ENCODE assay signal across 3 cellular contexts in the genomic region with DNA sequence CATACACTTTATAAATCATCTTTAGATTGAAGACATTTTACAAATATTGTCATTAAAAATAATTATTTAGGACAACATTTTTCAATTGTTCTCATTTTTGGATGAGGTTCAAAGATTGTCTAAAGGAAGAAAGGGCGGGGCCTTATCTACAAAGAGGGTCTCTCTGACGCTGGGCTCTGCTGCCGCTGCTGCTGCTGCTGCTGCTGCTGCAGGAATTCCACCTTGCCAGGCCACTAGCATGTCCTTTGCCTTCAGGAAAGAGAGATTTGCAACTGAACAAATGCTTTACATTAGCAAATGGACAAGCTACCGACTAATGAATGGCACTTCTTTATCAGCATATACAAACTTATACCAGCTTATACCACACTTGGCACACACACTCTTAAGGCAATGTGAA.
TF ChIP-seq lines count a peak whose summit lies in the region.

No MANE protein-coding gene starts in this region.

TF ChIP-seq in GM23338, 12 proteins besides CTCF, POLR2A, EP300 and RAD21:
- TF ChIP-seq EZH2 (IDR thresholded peaks at IDR 0.05; ENCODE audit: low read depth, unreplicated experiment) (no peak), JUNB (IDR thresholded peaks at IDR 0.05; ENCODE audit: unreplicated experiment) (no peak), POLR2AphosphoS5 (IDR thresholded peaks at IDR 0.05; ENCODE audit: low read depth) (no peak), CREB1 (CRISPR knock-in tag; IDR thresholded peaks at IDR 0.05; ENCODE audit: low read depth) (no peak), EZH2phosphoT487 (IDR thresholded peaks at IDR 0.05; ENCODE audit: unreplicated experiment) (no peak), STAT1 (IDR thresholded peaks at IDR 0.05; ENCODE audit: unreplicated experiment) (no peak)
TF ChIP-seq in GM23338: peak in this region for 0.

TF ChIP-seq in WTC11, 78 proteins besides CTCF, POLR2A, EP300 and RAD21 (continues in another document):
- no peak for TF ChIP-seq TEAD4 (CRISPR knock-in tag; IDR thresholded peaks at IDR 0.05)
- no peak for TF ChIP-seq ARID4B (CRISPR knock-in tag; IDR thresholded peaks at IDR 0.05; ENCODE audit: borderline replicate concordance)
- TF ChIP-seq HMGA2 (CRISPR knock-in tag; IDR thresholded peaks at IDR 0.05): no peak
- no peak for TF ChIP-seq GRHL2 (CRISPR knock-in tag; IDR thresholded peaks at IDR 0.05; ENCODE audit: insufficient replicate concordance, severe bottlenecking)
- no peak for TF ChIP-seq GTF2I (CRISPR knock-in tag; conservative IDR thresholded peaks at IDR 0.05)
- TF ChIP-seq SMAD4 (CRISPR knock-in tag; IDR thresholded peaks at IDR 0.05): no peak
- TF ChIP-seq ZNF281 (CRISPR knock-in tag; IDR thresholded peaks at IDR 0.05): no peak
- TF ChIP-seq, protein P1, sequence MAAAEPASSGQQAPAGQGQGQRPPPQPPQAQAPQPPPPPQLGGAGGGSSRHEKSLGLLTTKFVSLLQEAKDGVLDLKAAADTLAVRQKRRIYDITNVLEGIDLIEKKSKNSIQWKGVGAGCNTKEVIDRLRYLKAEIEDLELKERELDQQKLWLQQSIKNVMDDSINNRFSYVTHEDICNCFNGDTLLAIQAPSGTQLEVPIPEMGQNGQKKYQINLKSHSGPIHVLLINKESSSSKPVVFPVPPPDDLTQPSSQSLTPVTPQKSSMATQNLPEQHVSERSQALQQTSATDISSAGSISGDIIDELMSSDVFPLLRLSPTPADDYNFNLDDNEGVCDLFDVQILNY (CRISPR knock-in tag; IDR thresholded peaks at IDR 0.05): no peak
- no peak for TF ChIP-seq FOXJ3 (CRISPR knock-in tag; IDR thresholded peaks at IDR 0.05; ENCODE audit: borderline replicate concordance)
- TF ChIP-seq, protein P2, sequence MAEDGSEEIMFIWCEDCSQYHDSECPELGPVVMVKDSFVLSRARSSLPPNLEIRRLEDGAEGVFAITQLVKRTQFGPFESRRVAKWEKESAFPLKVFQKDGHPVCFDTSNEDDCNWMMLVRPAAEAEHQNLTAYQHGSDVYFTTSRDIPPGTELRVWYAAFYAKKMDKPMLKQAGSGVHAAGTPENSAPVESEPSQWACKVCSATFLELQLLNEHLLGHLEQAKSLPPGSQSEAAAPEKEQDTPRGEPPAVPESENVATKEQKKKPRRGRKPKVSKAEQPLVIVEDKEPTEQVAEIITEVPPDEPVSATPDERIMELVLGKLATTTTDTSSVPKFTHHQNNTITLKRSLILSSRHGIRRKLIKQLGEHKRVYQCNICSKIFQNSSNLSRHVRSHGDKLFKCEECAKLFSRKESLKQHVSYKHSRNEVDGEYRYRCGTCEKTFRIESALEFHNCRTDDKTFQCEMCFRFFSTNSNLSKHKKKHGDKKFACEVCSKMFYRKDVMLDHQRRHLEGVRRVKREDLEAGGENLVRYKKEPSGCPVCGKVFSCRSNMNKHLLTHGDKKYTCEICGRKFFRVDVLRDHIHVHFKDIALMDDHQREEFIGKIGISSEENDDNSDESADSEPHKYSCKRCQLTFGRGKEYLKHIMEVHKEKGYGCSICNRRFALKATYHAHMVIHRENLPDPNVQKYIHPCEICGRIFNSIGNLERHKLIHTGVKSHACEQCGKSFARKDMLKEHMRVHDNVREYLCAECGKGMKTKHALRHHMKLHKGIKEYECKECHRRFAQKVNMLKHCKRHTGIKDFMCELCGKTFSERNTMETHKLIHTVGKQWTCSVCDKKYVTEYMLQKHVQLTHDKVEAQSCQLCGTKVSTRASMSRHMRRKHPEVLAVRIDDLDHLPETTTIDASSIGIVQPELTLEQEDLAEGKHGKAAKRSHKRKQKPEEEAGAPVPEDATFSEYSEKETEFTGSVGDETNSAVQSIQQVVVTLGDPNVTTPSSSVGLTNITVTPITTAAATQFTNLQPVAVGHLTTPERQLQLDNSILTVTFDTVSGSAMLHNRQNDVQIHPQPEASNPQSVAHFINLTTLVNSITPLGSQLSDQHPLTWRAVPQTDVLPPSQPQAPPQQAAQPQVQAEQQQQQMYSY (CRISPR knock-in tag; IDR thresholded peaks at IDR 0.05): no peak

TF ChIP-seq in H1, 55 proteins besides CTCF, POLR2A, EP300 and RAD21:
- TF ChIP-seq CREB1 (IDR thresholded peaks at IDR 0.05) (no peak), CHD7 (IDR thresholded peaks at IDR 0.05; ENCODE audit: insufficient replicate concordance, low read length) (no peak), GTF2F1 (IDR thresholded peaks at IDR 0.05; ENCODE audit: borderline replicate concordance, low read depth, low read length) (no peak), TEAD4 (IDR thresholded peaks at IDR 0.05; ENCODE audit: low read depth, low read length) (peak; percentile 43; the same call in 1 of the 2 replicates), MAX (IDR thresholded peaks at IDR 0.05) (no peak), CBX8 (IDR thresholded peaks at IDR 0.05; ENCODE audit: borderline replicate concordance, low read depth, low read length) (no peak)
